Comparison of ENCODE assay signal across 34 cellular contexts in genomic region chr4:185456131-185456530, GRCh38. TPM values are rescaled to one million over a fixed set of nuclear protein-coding genes. Genes with fewer than 3 reads are reported as not detected.
"Had no signal": no experiment of that assay in that cellular context is flagged by ENCODE, and none has a peak within 500 bp of the region (broad histone marks: within the 10 kb centered on the region; RNA-seq: fewer than 3 reads in every experiment).

No MANE protein-coding gene starts in this region.

- H3K27ac ChIP-seq: ascending aorta, cardiac muscle cell, WERI-Rb-1 had no signal

- H3K9me3 ChIP-seq: ascending aorta had no signal

- H3K4me1 ChIP-seq: ascending aorta had no signal

- DNase-seq: activated CD4-positive, alpha-beta memory T cell treated with anti-CD3 and anti-CD28 coated beads, Interleukin-2, amount 10 ng/mL, durations not matched to agents 7 days and 5 days; activated CD4-positive, alpha-beta T cell treated with anti-CD3 and anti-CD28 coated beads for 1 hour; activated CD4-positive, alpha-beta T cell treated with anti-CD3 and anti-CD28 coated beads for 36 hours; activated CD4-positive, alpha-beta T cell treated with anti-CD3 and anti-CD28 coated beads for 48 hours; activated CD4-positive, alpha-beta T cell treated with anti-CD3 and anti-CD28 coated beads, Interleukin-2, amount 10 ng/mL, durations not matched to agents 7 days and 5 days; activated CD4-positive, alpha-beta T cell treated with anti-CD3 and anti-CD28 coated beads, Interleukin-2, amount 50 U/mL, for 48 hours; activated CD4-positive, CD25-positive, alpha-beta regulatory T cell; activated CD8-positive, alpha-beta memory T cell treated with anti-CD3 and anti-CD28 coated beads for 24 hours; activated CD8-positive, alpha-beta memory T cell treated with anti-CD3 and anti-CD28 coated beads, Interleukin-2, amount 10 ng/mL, durations not matched to agents 7 days and 5 days; activated CD8-positive, alpha-beta memory T cell treated with anti-CD3 and anti-CD28 coated beads, Interleukin-2, amount 50 U/mL, for 48 hours; activated CD8-positive, alpha-beta T cell treated with anti-CD3 and anti-CD28 coated beads, Interleukin-2, amount 10 ng/mL, durations not matched to agents 7 days and 5 days; activated effector memory CD4-positive, alpha-beta T cell treated with Interleukin-2 at 50 U/mL for 16 hours; activated gamma-delta T cell; activated naive CD4-positive, alpha-beta T cell treated with anti-CD3 and anti-CD28 coated beads, Interleukin-2, amount 10 ng/mL, durations not matched to agents 7 days and 5 days; activated naive CD4-positive, alpha-beta T cell treated with Interleukin-2 at 50 U/mL for 16 hours; activated naive CD8-positive, alpha-beta T cell treated with anti-CD3 and anti-CD28 coated beads, Interleukin-2, amount 10 ng/mL, durations not matched to agents 7 days and 5 days; activated naive CD8-positive, alpha-beta T cell treated with anti-CD3 and anti-CD28 coated beads, Interleukin-2, amount 50 U/mL, for 24 hours; activated T-cell treated with anti-CD3 and anti-CD28 coated beads, Interleukin-2, amount 50 U/mL, for 24 hours; activated T-cell treated with anti-CD3 and anti-CD28 coated beads, Interleukin-2, amount 50 U/mL, for 48 hours; amygdala; anterior cingulate cortex; caudate nucleus; cerebellar nuclear complex; T-helper 1 cell; T-helper 2 cell; T-helper 9 cell; WERI-Rb-1 had no signal

- FAIRE-seq: bronchial epithelial cell, TTC549 had no signal

- H3K36me3 ChIP-seq: ascending aorta, cardiac muscle cell, WERI-Rb-1 had no signal

- ATAC-seq: activated CD4-positive, alpha-beta T cell treated with anti-CD3 and anti-CD28 coated beads for 36 hours; activated CD4-positive, CD25-positive, alpha-beta regulatory T cell treated with anti-CD3 and anti-CD28 coated beads, Interleukin-2, amount 50 U/mL, for 24 hours; activated CD8-positive, alpha-beta memory T cell treated with anti-CD3 and anti-CD28 coated beads, Interleukin-2, amount 10 ng/mL, durations not matched to agents 7 days and 5 days; activated CD8-positive, alpha-beta T cell treated with anti-CD3 and anti-CD28 coated beads, Interleukin-2, amount 10 ng/mL, durations not matched to agents 7 days and 5 days; activated naive CD8-positive, alpha-beta T cell treated with anti-CD3 and anti-CD28 coated beads, Interleukin-2, amount 50 U/mL, for 24 hours; WTC11 had no signal

- H3K27me3 ChIP-seq: ascending aorta, cardiac muscle cell had no signal

- H3K4me3 ChIP-seq: ascending aorta, cardiac muscle cell had no signal

RNA-seq across cellular contexts. Expression of gene CCDC110, which starts 15.4 kb away (rescaled TPM):
- total RNA-seq: activated CD4-positive, alpha-beta memory T cell treated with anti-CD3 and anti-CD28 coated beads, Interleukin-2, amount 10 ng/mL, durations not matched to agents 7 days and 5 days; activated CD4-positive, alpha-beta T cell treated with anti-CD3 and anti-CD28 coated beads, Interleukin-2, amount 10 ng/mL, durations not matched to agents 7 days and 5 days; activated CD8-positive, alpha-beta memory T cell treated with anti-CD3 and anti-CD28 coated beads, Interleukin-2, amount 10 ng/mL, durations not matched to agents 7 days and 5 days; activated CD8-positive, alpha-beta T cell treated with anti-CD3 and anti-CD28 coated beads, Interleukin-2, amount 10 ng/mL, durations not matched to agents 7 days and 5 days; activated T-helper 2 cell treated with anti-CD3 and anti-CD28 coated beads, Interferon-gamma antibody, Interleukin-2, Interleukin-4, amounts not matched to agents 10 μg/mL and 5 μg/mL and 100 μg/mL, durations not matched to agents 14 hours and 24 hours and 36 hours; ascending aorta had no signal
- polyA plus RNA-seq: cardiac muscle cell had no signal
